Comparison of ENCODE assay signal across 1 cellular context in genomic region chr10:115092555-115093285, GRCh38.
TF ChIP-seq lines count a peak whose summit lies in the region.

No MANE protein-coding gene starts in this region.

TF ChIP-seq in liver, 16 proteins besides CTCF, POLR2A, EP300 and RAD21 (continued from another document):
- TF ChIP-seq REST (IDR thresholded peaks at IDR 0.05), result no peak
- no peak for TF ChIP-seq YY1 (IDR thresholded peaks at IDR 0.05)
- no peak for TF ChIP-seq SP1 (IDR thresholded peaks at IDR 0.05)
- TF ChIP-seq FOXA2 (IDR thresholded peaks at IDR 0.05), result no peak
- no peak for TF ChIP-seq MAX (IDR thresholded peaks at IDR 0.05)
TF ChIP-seq in liver: peak in this region for 0.
